28 cellular contexts compared by ENCODE assay signal in genomic region chr18:68461635-68462034, GRCh38.
"Had no signal": no experiment of that assay in that cellular context is flagged by ENCODE, and none has a peak within 500 bp of the region (broad histone marks: within the 10 kb centered on the region; RNA-seq: fewer than 3 reads in every experiment).

No MANE protein-coding gene starts in this region.

- H3K36me3 Mint-ChIP-seq: mesothelial cell of epicardium; naive B cell; natural killer cell treated with Interleukin-12 subunit alpha and Interleukin-12 subunit beta and Interleukin-15 and Interleukin-18, amount 100 ng/mL, for 72 hours had no signal

- H3K4me1 ChIP-seq: esophagus squamous epithelium, heart right ventricle, left lung, psoas muscle, suprapubic skin, transverse colon, upper lobe of right lung, uterus had no signal

- H3K27me3 Mint-ChIP-seq: effector memory CD8-positive, alpha-beta T cell; naive B cell; natural killer cell treated with Interleukin-12 subunit alpha and Interleukin-12 subunit beta and Interleukin-15 and Interleukin-18, amount 100 ng/mL, for 72 hours; stimulated activated naive CD8-positive, alpha-beta T cell treated with anti-CD3 and anti-CD28 coated beads, Interleukin-15, amount 100 ng/mL, for 72 hours had no signal

- H3K4me1 Mint-ChIP-seq: naive B cell; stimulated activated naive CD8-positive, alpha-beta T cell treated with anti-CD3 and anti-CD28 coated beads, Interleukin-15, amount 100 ng/mL, for 72 hours had no signal

- ATAC-seq: effector memory CD8-positive, alpha-beta T cell; heart right ventricle; left cardiac atrium; left lung; mucosa of descending colon; natural killer cell treated with Interleukin-12 subunit alpha and Interleukin-12 subunit beta and Interleukin-15 and Interleukin-18, amount 100 ng/mL, for 72 hours; psoas muscle; right cardiac atrium; stimulated activated naive CD8-positive, alpha-beta T cell treated with anti-CD3 and anti-CD28 coated beads, Interleukin-15, amount 100 ng/mL, for 72 hours; upper lobe of right lung had no signal

- H3K27me3 ChIP-seq: esophagus squamous epithelium, heart right ventricle, left lung, ovary, suprapubic skin, transverse colon, upper lobe of right lung, uterus had no signal

- H3K27ac Mint-ChIP-seq: effector memory CD8-positive, alpha-beta T cell; mesothelial cell of epicardium; naive B cell; natural killer cell treated with Interleukin-12 subunit alpha and Interleukin-12 subunit beta and Interleukin-15 and Interleukin-18, amount 100 ng/mL, for 72 hours; stimulated activated naive CD8-positive, alpha-beta T cell treated with anti-CD3 and anti-CD28 coated beads, Interleukin-15, amount 100 ng/mL, for 72 hours had no signal

- H3K36me3 ChIP-seq: esophagus squamous epithelium, heart right ventricle, left lung, ovary, suprapubic skin, transverse colon, upper lobe of right lung, uterus had no signal

- DNase-seq: cortex of kidney; effector memory CD8-positive, alpha-beta T cell; erythroblast; esophagus squamous epithelium; foreskin melanocyte; glutamatergic neuron; heart right ventricle; hippocampal formation; left cardiac atrium; left lung; mucosa of descending colon; naive B cell; nucleus accumbens; ovary; posterior cingulate gyrus; psoas muscle; right cardiac atrium; stimulated activated CD4-positive, alpha-beta T cell treated with anti-CD3 and anti-CD28 coated beads, Interleukin-15, amount 100 ng/mL, for 24 hours; stimulated activated CD4-positive, alpha-beta T cell treated with anti-CD3 and anti-CD28 coated beads, Interleukin-2, amount 100 ng/mL, for 48 hours; stimulated activated naive CD4-positive, alpha-beta T cell; stimulated activated naive CD8-positive, alpha-beta T cell treated with anti-CD3 and anti-CD28 coated beads, Interleukin-15, amount 100 ng/mL, for 72 hours; transverse colon; upper lobe of right lung; uterus had no signal

- H3K9me3 Mint-ChIP-seq: effector memory CD8-positive, alpha-beta T cell; naive B cell; stimulated activated naive CD8-positive, alpha-beta T cell treated with anti-CD3 and anti-CD28 coated beads, Interleukin-15, amount 100 ng/mL, for 72 hours had no signal

- H3K9me3 ChIP-seq: esophagus squamous epithelium, heart right ventricle, left lung, mucosa of descending colon, ovary, psoas muscle, transverse colon, upper lobe of right lung, uterus had no signal

- H3K4me3 ChIP-seq: esophagus squamous epithelium, heart right ventricle, left lung, mucosa of descending colon, ovary, psoas muscle, skin epidermis, suprapubic skin, transverse colon, upper lobe of right lung, uterus had no signal

- H3K4me3 Mint-ChIP-seq: effector memory CD8-positive, alpha-beta T cell; mesothelial cell of epicardium; naive B cell; natural killer cell treated with Interleukin-12 subunit alpha and Interleukin-12 subunit beta and Interleukin-15 and Interleukin-18, amount 100 ng/mL, for 72 hours; stimulated activated naive CD8-positive, alpha-beta T cell treated with anti-CD3 and anti-CD28 coated beads, Interleukin-15, amount 100 ng/mL, for 72 hours had no signal

- H3K27ac ChIP-seq: esophagus squamous epithelium, heart right ventricle, left lung, ovary, psoas muscle, skin epidermis, suprapubic skin, transverse colon, upper lobe of right lung, uterus had no signal
